8 cellular contexts compared by ENCODE assay signal in genomic region chr11:10302744-10303557, GRCh38.
DNase-seq lines count a peak whose midpoint lies in the region; ATAC-seq and TF ChIP-seq lines count a peak whose summit lies in the region.

No MANE protein-coding gene starts in this region.

- no peaks in the 10 kb centered on the region for H3K9me3 ChIP-seq in HEK293 (ENCODE audit: control insufficient read depth, insufficient read depth, low read depth, low read length)

- peak overlapping the region; percentile 89 for H3K4me3 Mint-ChIP-seq in activated naive CD8-positive, alpha-beta T cell treated with anti-CD3 and anti-CD28 coated beads, Interleukin-2, amount 50 U/mL, for 24 hours

- H3K4me1 ChIP-seq in HEK293 (ENCODE audit: control insufficient read depth, insufficient read depth, low read length) = no peaks in the 10 kb centered on the region

- H3K27ac Mint-ChIP-seq in activated naive CD8-positive, alpha-beta T cell treated with anti-CD3 and anti-CD28 coated beads, Interleukin-2, amount 50 U/mL, for 24 hours = peak overlapping the region; percentile 43

- peak overlapping the region; percentile 48 for H3K4me3 ChIP-seq in HEK293 (ENCODE audit: low read depth, low read length)

- H3K27ac ChIP-seq in HEK293 (ENCODE audit: extremely low read depth, low read depth, low read length) = peak overlapping the region; percentile 86; the same call in 1 of the 2 replicates

- no peak for ATAC-seq in activated naive CD8-positive, alpha-beta T cell treated with anti-CD3 and anti-CD28 coated beads, Interleukin-2, amount 50 U/mL, for 24 hours
- ATAC-seq in GM21526 (IDR thresholded peaks at IDR 0.05; ENCODE audit: low FRiP score, unreplicated experiment) (no peak), GM18861 (IDR thresholded peaks at IDR 0.05; ENCODE audit: unreplicated experiment) (no peak)

- H3K36me3 Mint-ChIP-seq in activated naive CD8-positive, alpha-beta T cell treated with anti-CD3 and anti-CD28 coated beads, Interleukin-2, amount 50 U/mL, for 24 hours (ENCODE audit: low read depth) = no peaks in the 10 kb centered on the region

- H3K36me3 ChIP-seq in HEK293 (ENCODE audit: control insufficient read depth in 2 of 2, insufficient read depth in 1 of 2, low read length in 2 of 2) = peaks cover 0 to 16% of the 10 kb centered on the region in 2 experiments; a peak in 1 of 3 replicates

- peaks cover 55% of the 10 kb centered on the region for H3K27me3 Mint-ChIP-seq in activated naive CD8-positive, alpha-beta T cell treated with anti-CD3 and anti-CD28 coated beads, Interleukin-2, amount 50 U/mL, for 24 hours

- intact Hi-C loops in head of caudate nucleus (cut with DNase I) = loop anchor here (10.0 kb wide), 1 partner anchor 318 kb away; no protein-coding TSS in a partner anchor

- CTCF ChIA-PET in HEK293 (lab: Yijun Ruan, JAX) = interaction anchor here (0.7 to 6.8 kb wide), 11 partner anchors 17 to 990 kb away, joined by 3 to 68 read pairs (median 4); no protein-coding TSS in a partner anchor

- TF ChIP-seq CTCF in HEK293 (tag by site-specific recombination; IDR thresholded peaks at IDR 0.05) = no peak

- no peaks in the 10 kb centered on the region for H3K9me3 Mint-ChIP-seq in activated naive CD8-positive, alpha-beta T cell treated with anti-CD3 and anti-CD28 coated beads, Interleukin-2, amount 50 U/mL, for 24 hours

- DNase-seq in C1 segment of cervical spinal cord (lab: John Stamatoyannopoulos, UW) (peak in 12 of 14 donors; percentile 39 to 78 (median 67)), RPMI8226 (peak; percentile 89), head of caudate nucleus (peak; percentile 43 to 87 (median 74)), nucleus accumbens (lab: John Stamatoyannopoulos, UW) (peak in 38 of 56 donors; percentile 17 to 86 (median 52))
- peak; percentile 63 for DNase-seq in activated naive CD8-positive, alpha-beta T cell treated with anti-CD3 and anti-CD28 coated beads, Interleukin-2, amount 50 U/mL, for 24 hours

- POLR2A ChIA-PET in HEK293 (lab: Yijun Ruan, JAX) = interaction anchor here (0.9 to 3.1 kb wide), 15 partner anchors 10 to 729 kb away, joined by 3 to 20 read pairs (median 4); partner anchors contain the start of genes RNF141 and WEE1

- peaks cover 57% of the 10 kb centered on the region for H3K4me1 Mint-ChIP-seq in activated naive CD8-positive, alpha-beta T cell treated with anti-CD3 and anti-CD28 coated beads, Interleukin-2, amount 50 U/mL, for 24 hours

TF ChIP-seq in HEK293, 187 proteins besides CTCF, POLR2A, EP300 and RAD21 (continues in another document):
- peak; percentile 63 for TF ChIP-seq ZBTB26 (tag by site-specific recombination; optimal IDR thresholded peaks at IDR 0.05)
- TF ChIP-seq, protein P1, sequence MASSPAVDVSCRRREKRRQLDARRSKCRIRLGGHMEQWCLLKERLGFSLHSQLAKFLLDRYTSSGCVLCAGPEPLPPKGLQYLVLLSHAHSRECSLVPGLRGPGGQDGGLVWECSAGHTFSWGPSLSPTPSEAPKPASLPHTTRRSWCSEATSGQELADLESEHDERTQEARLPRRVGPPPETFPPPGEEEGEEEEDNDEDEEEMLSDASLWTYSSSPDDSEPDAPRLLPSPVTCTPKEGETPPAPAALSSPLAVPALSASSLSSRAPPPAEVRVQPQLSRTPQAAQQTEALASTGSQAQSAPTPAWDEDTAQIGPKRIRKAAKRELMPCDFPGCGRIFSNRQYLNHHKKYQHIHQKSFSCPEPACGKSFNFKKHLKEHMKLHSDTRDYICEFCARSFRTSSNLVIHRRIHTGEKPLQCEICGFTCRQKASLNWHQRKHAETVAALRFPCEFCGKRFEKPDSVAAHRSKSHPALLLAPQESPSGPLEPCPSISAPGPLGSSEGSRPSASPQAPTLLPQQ (tag by site-specific recombination; IDR thresholded peaks at IDR 0.05) = 0 out of 2 replicates have a peak, but pooled peaks have one; percentile 13
- TF ChIP-seq ZEB2 (tag by site-specific recombination; IDR thresholded peaks at IDR 0.05) = peak; percentile 24; the same call in 1 of the 2 replicates
- TF ChIP-seq OSR2 (tag by site-specific recombination; IDR thresholded peaks at IDR 0.05) = no peak
- peak; percentile 66 for TF ChIP-seq ZBTB17 (tag by site-specific recombination; IDR thresholded peaks at IDR 0.05)
- TF ChIP-seq ZNF266 (tag by site-specific recombination; IDR thresholded peaks at IDR 0.05; ENCODE audit: low read depth) = no peak
- TF ChIP-seq ZNF132 (tag by site-specific recombination; IDR thresholded peaks at IDR 0.05; ENCODE audit: borderline replicate concordance) = no peak
- 0 out of 2 replicates have a peak, but pooled peaks have one; percentile 33 for TF ChIP-seq WT1 (tag by site-specific recombination; IDR thresholded peaks at IDR 0.05)
- peak; percentile 83 for TF ChIP-seq GLIS1 (tag by site-specific recombination; IDR thresholded peaks at IDR 0.05)
- TF ChIP-seq ZNF335 (tag by site-specific recombination; conservative IDR thresholded peaks at IDR 0.05) = 0 out of 2 replicates have a peak, but pooled peaks have one; percentile 11
- TF ChIP-seq, protein P2, sequence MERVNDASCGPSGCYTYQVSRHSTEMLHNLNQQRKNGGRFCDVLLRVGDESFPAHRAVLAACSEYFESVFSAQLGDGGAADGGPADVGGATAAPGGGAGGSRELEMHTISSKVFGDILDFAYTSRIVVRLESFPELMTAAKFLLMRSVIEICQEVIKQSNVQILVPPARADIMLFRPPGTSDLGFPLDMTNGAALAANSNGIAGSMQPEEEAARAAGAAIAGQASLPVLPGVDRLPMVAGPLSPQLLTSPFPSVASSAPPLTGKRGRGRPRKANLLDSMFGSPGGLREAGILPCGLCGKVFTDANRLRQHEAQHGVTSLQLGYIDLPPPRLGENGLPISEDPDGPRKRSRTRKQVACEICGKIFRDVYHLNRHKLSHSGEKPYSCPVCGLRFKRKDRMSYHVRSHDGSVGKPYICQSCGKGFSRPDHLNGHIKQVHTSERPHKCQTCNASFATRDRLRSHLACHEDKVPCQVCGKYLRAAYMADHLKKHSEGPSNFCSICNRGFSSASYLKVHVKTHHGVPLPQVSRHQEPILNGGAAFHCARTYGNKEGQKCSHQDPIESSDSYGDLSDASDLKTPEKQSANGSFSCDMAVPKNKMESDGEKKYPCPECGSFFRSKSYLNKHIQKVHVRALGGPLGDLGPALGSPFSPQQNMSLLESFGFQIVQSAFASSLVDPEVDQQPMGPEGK (tag by site-specific recombination; IDR thresholded peaks at IDR 0.05) = peak; percentile 37; the same call in 1 of the 2 replicates
- 0 out of 2 replicates have a peak, but pooled peaks have one; percentile 7 for TF ChIP-seq ZBTB48 (tag by site-specific recombination; IDR thresholded peaks at IDR 0.05)
- TF ChIP-seq ZNF585B (tag by site-specific recombination; IDR thresholded peaks at IDR 0.05) = no peak
- no peak for TF ChIP-seq PRDM4 (tag by site-specific recombination; IDR thresholded peaks at IDR 0.05)
- peak; percentile 75 for TF ChIP-seq ZFHX2 (tag by site-specific recombination; conservative IDR thresholded peaks at IDR 0.05)
- no peak for TF ChIP-seq ZNF169 (tag by site-specific recombination; IDR thresholded peaks at IDR 0.05)
